Comparison of ENCODE assay signal across 18 cellular contexts in the genomic region with DNA sequence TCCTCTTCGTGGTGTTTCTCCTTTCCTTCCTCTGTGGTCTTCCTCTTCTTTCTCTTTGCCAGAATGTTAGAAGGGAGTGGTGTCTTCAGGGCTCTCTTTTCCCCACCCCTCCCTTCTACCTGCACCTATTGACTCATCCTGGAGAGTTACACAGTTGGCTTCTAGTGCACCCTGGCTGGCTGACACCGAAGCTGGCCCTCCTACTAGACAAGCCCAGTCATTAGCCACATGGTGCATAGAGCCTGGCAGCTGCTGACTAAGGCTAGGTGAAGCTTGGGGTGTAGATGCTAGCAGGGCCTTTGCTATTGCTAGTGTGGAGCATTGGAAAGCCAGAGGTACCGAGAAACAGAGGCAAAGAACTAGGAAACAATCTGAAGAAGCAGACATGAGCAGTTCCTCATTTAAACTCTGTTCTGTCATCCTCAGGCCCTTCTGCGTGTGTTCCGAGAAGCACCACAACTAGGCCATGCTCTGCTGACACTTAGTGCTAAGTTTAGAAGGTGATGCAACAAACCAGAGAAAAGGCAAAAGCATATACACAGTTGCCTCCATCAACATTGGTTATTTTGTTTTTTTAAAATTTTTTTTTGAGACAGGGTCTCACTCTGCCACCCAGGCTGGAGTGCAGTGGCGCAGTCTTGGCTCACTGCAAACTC.
A peak's percentile ranks its signal among the peaks of the same experiment; 100 is the strongest.
DNase-seq lines count a peak whose midpoint lies in the region; ATAC-seq, FAIRE-seq and TF ChIP-seq lines count a peak whose summit lies in the region.
"Had no signal": no experiment of that assay in that cellular context is flagged by ENCODE, and none has a peak within 500 bp of the region (broad histone marks: within the 10 kb centered on the region; RNA-seq: fewer than 3 reads in every experiment).

No MANE protein-coding gene starts in this region.

- no peak overlapping the region for H4K91ac ChIP-seq in mesenchymal stem cell (ENCODE audit: low read length)

- peak; percentile 54 to 55 for ATAC-seq in left cardiac atrium
- no peak for ATAC-seq in Right ventricle myocardium inferior
- ATAC-seq in PC-3, result peak; percentile 98
- no peak for ATAC-seq in GM18868 (IDR thresholded peaks at IDR 0.05; ENCODE audit: unreplicated experiment)
- ATAC-seq: stimulated activated memory B cell treated with anti-CD40 and anti-IgM and Interleukin-4, amounts not matched to agents 10 μg/mL and 1 μg/mL and 100 μg/mL, for 72 hours had no signal

- 96% methylated on average over 5 of the region's 6 CpGs for WGBS in mesenchymal stem cell

- no peaks in the 10 kb centered on the region for H3K79me1 ChIP-seq in mesenchymal stem cell (replicated peaks; ENCODE audit: low read length, poor library complexity, severe bottlenecking)

- BruUV-seq in PC-3 (replicated peaks; lab: Mats Ljungman, UMichigan), result no TSS peak

- no peak overlapping the region for H3K18ac ChIP-seq in mesenchymal stem cell (ENCODE audit: low read depth in 1 of 2, low read length in 2 of 2)

- H3K9me1 ChIP-seq in keratinocyte (ENCODE audit: control insufficient read depth, extremely low read depth, insufficient read depth, low read length), result no peaks in the 10 kb centered on the region

- dilution Hi-C loops in keratinocyte (cut with MboI; ENCODE audit: extremely low pct_ligation_motif_present, low sequenced_read_pairs), result no loop called here

- no peaks in the 10 kb centered on the region for H3K9me2 ChIP-seq in PC-3 (replicated peaks; ENCODE audit: low read length)

- peak; percentile 34; the same call in 1 of the 2 replicates for TF ChIP-seq CTCF in PC-3 (conservative IDR thresholded peaks at IDR 0.05; ENCODE audit: low read depth, low read length)
- peak in 2 of 3 experiments; percentile 26 to 38 for TF ChIP-seq CTCF in keratinocyte (optimal IDR thresholded peaks at IDR 0.05 in 1 of 3, IDR thresholded peaks at IDR 0.05 in 1 of 3, conservative IDR thresholded peaks at IDR 0.05 in 1 of 3; ENCODE audit: extremely low read depth in 1 of 3, insufficient read depth in 2 of 3, low read length in 3 of 3)
- no peak for TF ChIP-seq CTCF in ascending aorta (IDR thresholded peaks at IDR 0.05)

- H3K79me2 ChIP-seq in PC-3 (ENCODE audit: low read length) (no peaks in the 10 kb centered on the region), keratinocyte (ENCODE audit: control insufficient read depth, insufficient read depth, low read length) (no peaks in the 10 kb centered on the region)

- H4K8ac ChIP-seq in mesenchymal stem cell (ENCODE audit: low read length), result no peak overlapping the region

- DNase-seq in left cardiac atrium (no peak), Right ventricle myocardium inferior (ENCODE audit: missing footprints) (no peak), PC-3 (peak; percentile 74), keratinocyte (ENCODE audit: low read depth, low spot score) (peak; percentile 26), mesenchymal stem cell (no peak), ascending aorta (ENCODE audit: low spot score in 2 of 2) (no peak), Kasumi-1 (lab: John Stamatoyannopoulos, UW) (no peak)
- DNase-seq: activated CD4-positive, alpha-beta T cell treated with anti-CD3 and anti-CD28 coated beads, Interleukin-2, amount 10 ng/mL, durations not matched to agents 7 days and 5 days; activated CD8-positive, alpha-beta memory T cell treated with anti-CD3 and anti-CD28 coated beads, Interleukin-2, amount 50 U/mL, for 48 hours; activated gamma-delta T cell; DMS153; NCI-H1417 treated with DMSO at 0.1 percent for 48 hours; nephron progenitor cell had no signal

- peak overlapping the region in 1 of 2 experiments; percentile 49 for H2BK12ac ChIP-seq in mesenchymal stem cell (ENCODE audit: low read length in 2 of 2)

- peaks cover 20% of the 10 kb centered on the region for H3K4me1 ChIP-seq in PC-3 (ENCODE audit: insufficient read depth, low read length)
- peaks cover 3% of the 10 kb centered on the region for H3K4me1 ChIP-seq in keratinocyte (ENCODE audit: control insufficient read depth, extremely low read depth, insufficient read depth, low read length)
- peaks cover 1% of the 10 kb centered on the region for H3K4me1 ChIP-seq in mesenchymal stem cell (ENCODE audit: control insufficient read depth, insufficient read depth, low read depth, low read length)
- H3K4me1 ChIP-seq in ascending aorta, result peaks cover 0 to 8% of the 10 kb centered on the region in 2 donors

- no peak overlapping the region for H2BK15ac ChIP-seq in mesenchymal stem cell (ENCODE audit: low read depth, poor library complexity, severe bottlenecking)

- no peak overlapping the region for H3K4ac ChIP-seq in mesenchymal stem cell (ENCODE audit: low read depth in 1 of 2, low read length in 2 of 2)

- POLR2A ChIA-PET in PC-3 (lab: Charles Lee; ENCODE audit: unreplicated experiment), result no interaction called here

- no peak overlapping the region for H2BK120ac ChIP-seq in mesenchymal stem cell (ENCODE audit: low read depth, low read length)

- no peak overlapping the region for H2BK5ac ChIP-seq in mesenchymal stem cell (ENCODE audit: low read depth, low read length, poor library complexity, severe bottlenecking)

- no peaks in the 10 kb centered on the region for H3K9me3 ChIP-seq in PC-3 (ENCODE audit: low read length)
- no peaks in the 10 kb centered on the region for H3K9me3 ChIP-seq in keratinocyte (ENCODE audit: control insufficient read depth, low read depth, low read length)
- H3K9me3 ChIP-seq in mesenchymal stem cell (ENCODE audit: control insufficient read depth, low read length), result no peaks in the 10 kb centered on the region
- H3K9me3 ChIP-seq in ascending aorta, result no peaks in the 10 kb centered on the region
- H3K9me3 ChIP-seq: thoracic aorta had no signal

- no peak overlapping the region for H2AFZ ChIP-seq in PC-3 (ENCODE audit: low read length)
- no peak overlapping the region for H2AFZ ChIP-seq in keratinocyte (ENCODE audit: control insufficient read depth, low read length)
- no peak overlapping the region for H2AFZ ChIP-seq in mesenchymal stem cell (ENCODE audit: low read depth, low read length)

- peak overlapping the region; percentile 40; the same call in 1 of the 2 replicates for H3K27ac ChIP-seq in PC-3 (ENCODE audit: low read length)
- no peak overlapping the region for H3K27ac ChIP-seq in keratinocyte (ENCODE audit: control insufficient read depth, insufficient read depth, low read length)
- no peak overlapping the region for H3K27ac ChIP-seq in mesenchymal stem cell (ENCODE audit: low read length, poor library complexity, severe bottlenecking)
- H3K27ac ChIP-seq in ascending aorta, result no peak overlapping the region
- H3K27ac ChIP-seq: HL-60, thoracic aorta had no signal

- H3K4me3 ChIP-seq in PC-3 (ENCODE audit: low read length) (no peak overlapping the region), keratinocyte (ENCODE audit: control insufficient read depth in 2 of 3, extremely low read depth in 1 of 3, insufficient read depth in 2 of 3, low read depth in 1 of 3, low read length in 3 of 3) (no peak overlapping the region), mesenchymal stem cell (ENCODE audit: insufficient read depth in 1 of 2, low read depth in 1 of 2, low read length in 2 of 2) (no peak overlapping the region), ascending aorta (no peak overlapping the region)
- H3K4me3 ChIP-seq: thoracic aorta had no signal

- H2AK5ac ChIP-seq in mesenchymal stem cell (ENCODE audit: low read length, severe bottlenecking), result no peak overlapping the region

- peak; percentile 43 for FAIRE-seq in keratinocyte (lab: Jason Lieb, UNC)
- FAIRE-seq: islet of Langerhans had no signal

- no peaks in the 10 kb centered on the region for H3F3A ChIP-seq in PC-3 (ENCODE audit: low read length, unreplicated experiment)

- H3K9ac ChIP-seq in PC-3 (ENCODE audit: low read length), result no peak overlapping the region
- H3K9ac ChIP-seq in keratinocyte (ENCODE audit: control insufficient read depth, extremely low read depth, insufficient read depth, low read length), result no peak overlapping the region
- no peak overlapping the region for H3K9ac ChIP-seq in mesenchymal stem cell (ENCODE audit: low read length)

- H3K4me2 ChIP-seq in PC-3 (ENCODE audit: low read length), result 0 out of 2 replicates have a peak overlapping the region, but pooled peaks have one; percentile 25
- no peak overlapping the region for H3K4me2 ChIP-seq in keratinocyte (ENCODE audit: control insufficient read depth, extremely low read depth, insufficient read depth, low read depth, low read length)
- H3K4me2 ChIP-seq in mesenchymal stem cell (ENCODE audit: low read length, poor library complexity, severe bottlenecking), result no peak overlapping the region

- H4K20me1 ChIP-seq in PC-3 (ENCODE audit: low read length) (no peaks in the 10 kb centered on the region), keratinocyte (ENCODE audit: control insufficient read depth, extremely low read depth, insufficient read depth, low read length) (no peaks in the 10 kb centered on the region)

- CTCF ChIA-PET in PC-3 (lab: Charles Lee), result interaction anchor here (0.6 kb wide), 1 partner anchor 349 kb away, joined by 4 read pairs; no protein-coding TSS in a partner anchor

- no peak overlapping the region for H3K14ac ChIP-seq in mesenchymal stem cell (ENCODE audit: low read length in 2 of 2)

- no peak overlapping the region for H3K23ac ChIP-seq in mesenchymal stem cell (ENCODE audit: low read length in 2 of 2)

- intact Hi-C loops in left cardiac atrium (cut with DNase I), result no loop called here
- intact Hi-C loops in Right ventricle myocardium inferior (cut with DNase I), result no loop called here
- intact Hi-C loops in PC-3 (cut with micrococcal nuclease), result no loop called here
- intact Hi-C loops in ascending aorta (cut with DNase I), result no loop called here

- H3K36me3 ChIP-seq in PC-3 (ENCODE audit: low read depth, low read length) (no peaks in the 10 kb centered on the region), keratinocyte (ENCODE audit: control insufficient read depth in 2 of 2, extremely low read depth in 1 of 2, insufficient read depth in 2 of 2, low read length in 2 of 2) (no peaks in the 10 kb centered on the region), mesenchymal stem cell (ENCODE audit: control insufficient read depth in 1 of 2, insufficient read depth in 2 of 2, low read depth in 1 of 2, low read length in 2 of 2) (no peaks in the 10 kb centered on the region), ascending aorta (no peaks in the 10 kb centered on the region)
- H3K36me3 ChIP-seq: thoracic aorta had no signal

- H3K27me3 ChIP-seq in PC-3 (ENCODE audit: low read length) (no peaks in the 10 kb centered on the region), keratinocyte (ENCODE audit: control insufficient read depth, extremely low read depth, insufficient read depth, low read length) (no peaks in the 10 kb centered on the region), mesenchymal stem cell (ENCODE audit: control insufficient read depth in 1 of 2, insufficient read depth in 1 of 2, low read length in 2 of 2) (no peaks in the 10 kb centered on the region), ascending aorta (no peaks in the 10 kb centered on the region)

Comparison
In these comparisons a context has a peak if more than half of its experiments do, and no peak if none do; other contexts are left out.
1. ATAC-seq: peak in left cardiac atrium (2 of 2) and PC-3 (single experiment); none in Right ventricle myocardium inferior (single experiment) and GM18868 (single experiment).
2. DNase-seq: peak in PC-3 (single experiment) and keratinocyte (single experiment); none in left cardiac atrium (single experiment), Right ventricle myocardium inferior (single experiment), mesenchymal stem cell (single experiment), ascending aorta (0 of 2) and Kasumi-1 (0 of 2).
3. CTCF ChIP-seq: peak in PC-3 (single experiment) and keratinocyte (2 of 3); none in ascending aorta (0 of 3).